In genomic region chrX:101410461-101410860, GRCh38 we compare ENCODE assay signal across 11 cellular contexts. TPM values are rescaled to one million over a fixed set of nuclear protein-coding genes. Genes with fewer than 3 reads are reported as not detected.
A peak's percentile ranks its signal among the peaks of the same experiment; 100 is the strongest.
DNase-seq lines count a peak whose midpoint lies in the region; ATAC-seq and TF ChIP-seq lines count a peak whose summit lies in the region.
"Had no signal": no experiment of that assay in that cellular context is flagged by ENCODE, and none has a peak within 500 bp of the region (broad histone marks: within the 10 kb centered on the region; RNA-seq: fewer than 3 reads in every experiment).

No MANE protein-coding gene starts in this region.

- H3K9me3 Mint-ChIP-seq in activated CD8-positive, alpha-beta T cell treated with anti-CD3 and anti-CD28 coated beads, Interleukin-2, amount 10 ng/mL, durations not matched to agents 7 days and 5 days (ENCODE audit: insufficient read depth), result no peaks in the 10 kb centered on the region

- intact Hi-C loops in gastrocnemius medialis (cut with DNase I; ENCODE audit: low total_unique reads) (loop anchor here (10.0 kb wide), 1 partner anchor 524 kb away; the partner anchor contains the start of gene ZMAT1), tibial artery (cut with DNase I; ENCODE audit: low total_unique reads) (no loop called here)

- H3K4me3 ChIP-seq in SK-N-SH (ENCODE audit: low read depth in 2 of 2, low read length in 1 of 2) (peak overlapping the region in 1 of 2 experiments; percentile 83; a peak in 1 of 4 replicates), fibroblast of pulmonary artery (replicated peaks; ENCODE audit: low read depth, low read length) (peak overlapping the region; percentile 83), gastrocnemius medialis (peak overlapping the region in 1 of 4 donors; percentile 78), tibial artery (peak overlapping the region in 1 of 2 donors; percentile 11)
- H3K4me3 ChIP-seq: testis had no signal

- H3K27me3 ChIP-seq in SK-N-SH (ENCODE audit: insufficient read depth) (no peaks in the 10 kb centered on the region), gastrocnemius medialis (no peaks in the 10 kb centered on the region), tibial artery (no peaks in the 10 kb centered on the region)
- H3K27me3 ChIP-seq: testis had no signal

- peaks cover 35% of the 10 kb centered on the region for H3K4me1 Mint-ChIP-seq in activated CD8-positive, alpha-beta T cell treated with anti-CD3 and anti-CD28 coated beads, Interleukin-2, amount 10 ng/mL, durations not matched to agents 7 days and 5 days (ENCODE audit: low read depth)

- no peaks in the 10 kb centered on the region for H3K9me3 ChIP-seq in SK-N-SH
- H3K9me3 ChIP-seq in gastrocnemius medialis, result no peaks in the 10 kb centered on the region
- no peaks in the 10 kb centered on the region for H3K9me3 ChIP-seq in tibial artery
- H3K9me3 ChIP-seq: testis had no signal

- no peaks in the 10 kb centered on the region for H3K27me3 Mint-ChIP-seq in activated CD8-positive, alpha-beta T cell treated with anti-CD3 and anti-CD28 coated beads, Interleukin-2, amount 10 ng/mL, durations not matched to agents 7 days and 5 days (ENCODE audit: low read depth)

- peak overlapping the region; percentile 60 for H3K27ac Mint-ChIP-seq in activated CD8-positive, alpha-beta T cell treated with anti-CD3 and anti-CD28 coated beads, Interleukin-2, amount 10 ng/mL, durations not matched to agents 7 days and 5 days

- H3K4me2 ChIP-seq in SK-N-SH, result peak overlapping the region; percentile 76

- peak overlapping the region; percentile 55 for H3K4me3 Mint-ChIP-seq in activated CD8-positive, alpha-beta T cell treated with anti-CD3 and anti-CD28 coated beads, Interleukin-2, amount 10 ng/mL, durations not matched to agents 7 days and 5 days

- ATAC-seq in SK-N-SH treated with all-trans-retinoic acid at 6 μM for 48 hours (no peak), gastrocnemius medialis (no peak), HG02798 (IDR thresholded peaks at IDR 0.05; ENCODE audit: poor library complexity, unreplicated experiment) (no peak)
- no peak for ATAC-seq in activated CD8-positive, alpha-beta T cell treated with anti-CD3 and anti-CD28 coated beads, Interleukin-2, amount 10 ng/mL, durations not matched to agents 7 days and 5 days

- H3K36me3 ChIP-seq in SK-N-SH (replicated peaks in 1 of 2; ENCODE audit: control insufficient read depth in 1 of 2, insufficient read depth in 2 of 2, low read length in 1 of 2) (peaks cover 21 to 29% of the 10 kb centered on the region in 2 experiments), gastrocnemius medialis (peaks cover 0 to 9% of the 10 kb centered on the region in 2 donors), tibial artery (peaks cover 0 to 5% (median 4%) of the 10 kb centered on the region in 3 donors)

- H3K9me2 ChIP-seq in SK-N-SH, result no peaks in the 10 kb centered on the region

- peak overlapping the region; percentile 3; the same call in 1 of the 2 replicates for H3K9ac ChIP-seq in SK-N-SH

- TF ChIP-seq CTCF in SK-N-SH (IDR thresholded peaks at IDR 0.05), result no peak
- TF ChIP-seq CTCF in fibroblast of pulmonary artery (IDR thresholded peaks at IDR 0.05; ENCODE audit: low read length, missing control alignments), result no peak
- TF ChIP-seq CTCF in gastrocnemius medialis (IDR thresholded peaks at IDR 0.05 in 4 of 5, conservative IDR thresholded peaks at IDR 0.05 in 1 of 5), result no peak
- TF ChIP-seq CTCF in tibial artery (IDR thresholded peaks at IDR 0.05), result no peak

- peaks cover 20% of the 10 kb centered on the region; the same call in 1 of the 2 replicates for H4K20me1 ChIP-seq in SK-N-SH (ENCODE audit: insufficient read depth)

- WGBS in SK-N-SH (ENCODE audit: low lambda C conversion rate), result 66% methylated on average over 7 of the region's 7 CpGs

- H3F3A ChIP-seq in SK-N-SH (replicated peaks; ENCODE audit: insufficient read depth), result peaks cover 13% of the 10 kb centered on the region

- peaks cover 64% of the 10 kb centered on the region for H3K79me2 ChIP-seq in SK-N-SH (ENCODE audit: insufficient read depth)

- no peak for TF ChIP-seq EP300 in SK-N-SH (IDR thresholded peaks at IDR 0.05; ENCODE audit: borderline replicate concordance in 1 of 2, low read depth in 1 of 2, low read length in 1 of 2)

- TF ChIP-seq POLR2A in gastrocnemius medialis (IDR thresholded peaks at IDR 0.05) (no peak), erythroblast (IDR thresholded peaks at IDR 0.05; ENCODE audit: low read length) (no peak)

- H3K4me1 ChIP-seq in SK-N-SH (ENCODE audit: control insufficient read depth in 1 of 2, insufficient read depth in 2 of 2, low read depth in 1 of 2, low read length in 1 of 2) (peaks cover 0 to 12% of the 10 kb centered on the region in 2 experiments; a peak in 2 of 4 replicates), gastrocnemius medialis (peaks cover 20 to 34% of the 10 kb centered on the region in 2 donors), tibial artery (peaks cover 0 to 48% (median under 1%) of the 10 kb centered on the region in 4 donors)

- no peak for DNase-seq in SK-N-SH
- no peak for DNase-seq in activated CD8-positive, alpha-beta T cell treated with anti-CD3 and anti-CD28 coated beads, Interleukin-2, amount 10 ng/mL, durations not matched to agents 7 days and 5 days
- DNase-seq in fibroblast of pulmonary artery (ENCODE audit: low read depth), result no peak
- DNase-seq in gastrocnemius medialis, result no peak
- no peak for DNase-seq in tibial artery
- DNase-seq in erythroblast (lab: John Stamatoyannopoulos, UW), result no peak
- DNase-seq: 8988T; NK-92 treated with Interleukin-12 subunit alpha and Interleukin-12 subunit beta, amount 100 ng/mL, for 24 hours; testis had no signal

- H3K27ac ChIP-seq in SK-N-SH (ENCODE audit: low read depth in 2 of 2, low read length in 1 of 2) (no peak overlapping the region; a peak in 1 of 4 replicates), gastrocnemius medialis (peak overlapping the region; percentile 26 to 96 (median 91)), tibial artery (no peak overlapping the region)
- H3K27ac ChIP-seq: testis had no signal

- no peak overlapping the region for H2AFZ ChIP-seq in SK-N-SH (ENCODE audit: low read depth)

- TF ChIP-seq RAD21 in SK-N-SH (IDR thresholded peaks at IDR 0.05; ENCODE audit: low read length), result no peak

- peaks cover 25% of the 10 kb centered on the region for H3K36me3 Mint-ChIP-seq in activated CD8-positive, alpha-beta T cell treated with anti-CD3 and anti-CD28 coated beads, Interleukin-2, amount 10 ng/mL, durations not matched to agents 7 days and 5 days (ENCODE audit: low read depth)

- POLR2A ChIA-PET in SK-N-SH (lab: Yijun Ruan, JAX), result no interaction called here
- POLR2A ChIA-PET in activated CD8-positive, alpha-beta T cell treated with anti-CD3 and anti-CD28 coated beads, Interleukin-2, amount 10 ng/mL, durations not matched to agents 7 days and 5 days (lab: Charles Lee), result no interaction called here

- in situ Hi-C loops in gastrocnemius medialis (cut with MboI; ENCODE audit: low sequenced_read_pairs in 4 of 4), result loop anchor here in 2 of 4 donors (10.0 to 25.0 kb wide), 3 partner anchors 377 to 527 kb away; partner anchors contain the start of gene ZMAT1 (in 1 of the 2)

- CTCF ChIA-PET in SK-N-SH (lab: Yijun Ruan, JAX), result no interaction called here
- CTCF ChIA-PET in activated CD8-positive, alpha-beta T cell treated with anti-CD3 and anti-CD28 coated beads, Interleukin-2, amount 10 ng/mL, durations not matched to agents 7 days and 5 days (lab: Charles Lee), result no interaction called here

TF ChIP-seq in SK-N-SH, 30 proteins besides CTCF, POLR2A, EP300 and RAD21 (continues in another document):
- TF ChIP-seq SIN3A (IDR thresholded peaks at IDR 0.05; ENCODE audit: borderline replicate concordance, low read depth, low read length), result no peak
- TF ChIP-seq RXRA (IDR thresholded peaks at IDR 0.05; ENCODE audit: borderline replicate concordance, low read depth), result no peak
- TF ChIP-seq EZH2phosphoT487 (IDR thresholded peaks at IDR 0.05; ENCODE audit: borderline replicate concordance, low read depth), result no peak
- no peak for TF ChIP-seq MXI1 (IDR thresholded peaks at IDR 0.05; ENCODE audit: low read depth, low read length)
- no peak for TF ChIP-seq NFIC (IDR thresholded peaks at IDR 0.05; ENCODE audit: borderline replicate concordance)

TF ChIP-seq in SK-N-SH treated with all-trans-retinoic acid at 6 μM for 48 hours, 23 proteins besides CTCF, POLR2A, EP300 and RAD21 (continues in another document):
- TF ChIP-seq BACH2 (CRISPR knock-in tag; IDR thresholded peaks at IDR 0.05; ENCODE audit: borderline replicate concordance) (no peak), ZFP3 (CRISPR knock-in tag; IDR thresholded peaks at IDR 0.05) (no peak), ARNTL (CRISPR knock-in tag; IDR thresholded peaks at IDR 0.05; ENCODE audit: borderline replicate concordance, low read depth) (no peak), OSR1 (CRISPR knock-in tag; IDR thresholded peaks at IDR 0.05) (no peak)

RNA-seq across cellular contexts. Expression of gene HNRNPH2, which starts 2.4 kb away (rescaled TPM):
- 32.5 and 44.9 TPM in 2 replicates for polyA plus RNA-seq in SK-N-SH (2012; rRNA removed)
- 56.7 and 75.5 TPM in 2 replicates for polyA plus RNA-seq in SK-N-SH (2012; cell fraction: cytosol; rRNA removed)
- 10.4 and 21.6 TPM in 2 replicates for polyA plus RNA-seq in SK-N-SH (2012; cell fraction: nucleus; rRNA removed)
- 10 to 100 TPM; 41.6 to 44.1 TPM for total RNA-seq in activated CD8-positive, alpha-beta T cell treated with anti-CD3 and anti-CD28 coated beads, Interleukin-2, amount 10 ng/mL, durations not matched to agents 7 days and 5 days
- 10 to 100 TPM; 33.8 to 58.1 (median 43.3) TPM for total RNA-seq in gastrocnemius medialis

RNA-seq across cellular contexts. Expression of gene GLA, which starts 2.7 kb away (rescaled TPM):
- polyA plus RNA-seq in SK-N-SH (2012; rRNA removed), result 20.4 and 29.5 TPM in 2 replicates
- 20.5 and 21.6 TPM in 2 replicates for polyA plus RNA-seq in SK-N-SH (2012; cell fraction: cytosol; rRNA removed)
- 25.4 and 52.5 TPM in 2 replicates for polyA plus RNA-seq in SK-N-SH (2012; cell fraction: nucleus; rRNA removed)
- 10 to 100 TPM; 34.7 to 38.4 TPM for total RNA-seq in activated CD8-positive, alpha-beta T cell treated with anti-CD3 and anti-CD28 coated beads, Interleukin-2, amount 10 ng/mL, durations not matched to agents 7 days and 5 days
- 10 to 100 TPM; 13.4 to 16.3 (median 14.6) TPM for total RNA-seq in gastrocnemius medialis

RNA-seq across cellular contexts. Expression of gene RPL36A, which starts 19.6 kb away (rescaled TPM):
- polyA plus RNA-seq in SK-N-SH (2012; rRNA removed), result 3,417 and 5,140 TPM in 2 replicates
- 7,024 and 8,541 TPM in 2 replicates for polyA plus RNA-seq in SK-N-SH (2012; cell fraction: cytosol; rRNA removed)
- polyA plus RNA-seq in SK-N-SH (2012; cell fraction: nucleus; rRNA removed), result 893 and 1,047 TPM in 2 replicates
- 100 to 1,000 TPM; 220 to 270 TPM for total RNA-seq in activated CD8-positive, alpha-beta T cell treated with anti-CD3 and anti-CD28 coated beads, Interleukin-2, amount 10 ng/mL, durations not matched to agents 7 days and 5 days
- total RNA-seq in gastrocnemius medialis, result 1,000 to 10,000 TPM in 3 of 4 donors, 100 to 1,000 TPM in 1; 627 to 1,470 (median 1,100) TPM

RNA-seq across cellular contexts. Expression of gene BTK, which starts 24.5 kb away (rescaled TPM):
- not detected in 2 replicates for polyA plus RNA-seq in SK-N-SH (2012; rRNA removed)
- not detected in 2 replicates for polyA plus RNA-seq in SK-N-SH (2012; cell fraction: cytosol; rRNA removed)
- polyA plus RNA-seq in SK-N-SH (2012; cell fraction: nucleus; rRNA removed), result not detected in 2 replicates
- total RNA-seq in activated CD8-positive, alpha-beta T cell treated with anti-CD3 and anti-CD28 coated beads, Interleukin-2, amount 10 ng/mL, durations not matched to agents 7 days and 5 days, result under 1 TPM in 1 of 2 experiments, not detected in 1; 0.23 TPM
- total RNA-seq in gastrocnemius medialis, result 1 to 10 TPM in 1 of 4 donors, under 1 TPM in 2, not detected in 1; 0.75 to 1.5 (median 1.00) TPM

Comparison
In these comparisons a context has a peak if more than half of its experiments do, and no peak if none do; other contexts are left out.
1. H3K27ac ChIP-seq: peak in gastrocnemius medialis (4 of 4); none in SK-N-SH (0 of 2) and tibial artery (0 of 2).